Comparison of ENCODE assay signal across 24 cellular contexts in genomic region chr9:123063172-123063508, GRCh38. TPM values are rescaled to one million over a fixed set of nuclear protein-coding genes. Genes with fewer than 3 reads are reported as not detected.
A peak's percentile ranks its signal among the peaks of the same experiment; 100 is the strongest.
DNase-seq lines count a peak whose midpoint lies in the region; ATAC-seq and TF ChIP-seq lines count a peak whose summit lies in the region.
"Had no signal": no experiment of that assay in that cellular context is flagged by ENCODE, and none has a peak within 500 bp of the region (broad histone marks: within the 10 kb centered on the region; RNA-seq: fewer than 3 reads in every experiment).

No MANE protein-coding gene starts in this region.

- no peak overlapping the region for H3K9ac ChIP-seq in fibroblast of lung (ENCODE audit: insufficient read depth, low read length)
- H3K9ac ChIP-seq: parathyroid adenoma had no signal

- ATAC-seq in GM19351 (IDR thresholded peaks at IDR 0.05; ENCODE audit: unreplicated experiment) = no peak
- ATAC-seq: body of pancreas, lower lobe of right lung had no signal

- H3K4me2 ChIP-seq in fibroblast of lung (ENCODE audit: extremely low read depth, insufficient read depth, low read length) = no peak overlapping the region

- H4K20me1 ChIP-seq in fibroblast of lung (ENCODE audit: control insufficient read depth, extremely low read depth, insufficient read depth, low read length) = no peaks in the 10 kb centered on the region

- no peak overlapping the region for H3K27ac ChIP-seq in fibroblast of lung (ENCODE audit: insufficient read depth, low read length)
- H3K27ac ChIP-seq in tibial artery = peak overlapping the region; percentile 72 to 82
- H3K27ac ChIP-seq: body of pancreas, C4-2B, epithelial cell of prostate, lower lobe of right lung, parathyroid adenoma had no signal

- H2AFZ ChIP-seq in fibroblast of lung (ENCODE audit: low read length) = no peak overlapping the region
- H2AFZ ChIP-seq: parathyroid adenoma had no signal

- TF ChIP-seq CTCF in fibroblast of lung (conservative IDR thresholded peaks at IDR 0.05 in 1 of 2, IDR thresholded peaks at IDR 0.05 in 1 of 2; ENCODE audit: low read depth in 1 of 2, low read length in 2 of 2) = no peak
- no peak for TF ChIP-seq CTCF in tibial artery (IDR thresholded peaks at IDR 0.05)

- H3K9me3 ChIP-seq in fibroblast of lung (ENCODE audit: control insufficient read depth, insufficient read depth, low read depth, low read length) = no peaks in the 10 kb centered on the region
- H3K9me3 ChIP-seq in tibial artery = no peaks in the 10 kb centered on the region
- H3K9me3 ChIP-seq: body of pancreas, lower lobe of right lung, MG63 had no signal

- H3K4me1 ChIP-seq in fibroblast of lung (ENCODE audit: control insufficient read depth, extremely low read depth, insufficient read depth, low read length) = peaks cover 8% of the 10 kb centered on the region
- peaks cover 0 to 98% (median 26%) of the 10 kb centered on the region in 4 donors for H3K4me1 ChIP-seq in tibial artery
- H3K4me1 ChIP-seq: body of pancreas, parathyroid adenoma had no signal

- H3K4me3 ChIP-seq in fibroblast of lung (replicated peaks in 1 of 4; ENCODE audit: control extremely low read depth in 1 of 4, insufficient read depth in 1 of 4, low read depth in 3 of 4, low read length in 4 of 4) (no peak overlapping the region), tibial artery (no peak overlapping the region)
- H3K4me3 ChIP-seq: body of pancreas, lower lobe of right lung, MG63, skin epidermis had no signal

- DNase-seq in GM04503 (ENCODE audit: low read depth) (peak; percentile 86), amniotic epithelial cell (ENCODE audit: low read depth) (peak; percentile 71), fibroblast of lung (ENCODE audit: low read depth in 2 of 2) (peak; percentile 55 to 61), tibial artery (no peak), NCI-H526 treated with DMSO at 0.1 percent for 48 hours (lab: John Stamatoyannopoulos, UW) (no peak), NOMO-1 treated with dmso at 0.1 percent for 144 hours (lab: John Stamatoyannopoulos, UW; ENCODE audit: unreplicated experiment) (no peak), NCI-H187 (lab: John Stamatoyannopoulos, UW) (no peak)
- DNase-seq: activated CD4-positive, alpha-beta T cell treated with anti-CD3 and anti-CD28 coated beads, Interleukin-2, amount 50 U/mL, for 1 hour; activated CD8-positive, alpha-beta memory T cell treated with anti-CD3 and anti-CD28 coated beads, Interleukin-2, amount 50 U/mL, for 48 hours; activated effector memory CD4-positive, alpha-beta T cell treated with anti-CD3 and anti-CD28 coated beads, Interleukin-2, amount 50 U/mL, for 16 hours; body of pancreas; dermis blood vessel endothelial cell; lower lobe of right lung; naive B cell; NCI-H1694; NCI-H446 treated with DMSO at 0.1 percent for 48 hours; stimulated activated CD4-positive, alpha-beta T cell treated with anti-CD3 and anti-CD28 coated beads, Interleukin-2, amount 100 ng/mL, for 48 hours had no signal

- H3K27me3 ChIP-seq in fibroblast of lung (ENCODE audit: control insufficient read depth, insufficient read depth, low read length) = no peaks in the 10 kb centered on the region
- H3K27me3 ChIP-seq in tibial artery = no peaks in the 10 kb centered on the region
- H3K27me3 ChIP-seq: body of pancreas, MG63 had no signal

- intact Hi-C loops in tibial artery (cut with DNase I; ENCODE audit: low total_unique reads) = loop anchor here (5.0 kb wide), 1 partner anchor 1136 kb away; no protein-coding TSS in a partner anchor

- H3K79me2 ChIP-seq in fibroblast of lung (ENCODE audit: control insufficient read depth, insufficient read depth, low read length) = no peaks in the 10 kb centered on the region
- H3K79me2 ChIP-seq: parathyroid adenoma had no signal

- H3K36me3 ChIP-seq in fibroblast of lung (ENCODE audit: control insufficient read depth, insufficient read depth, low read length) (peaks cover 4% of the 10 kb centered on the region), tibial artery (peaks cover 12 to 24% (median 21%) of the 10 kb centered on the region in 3 donors)

RNA-seq across cellular contexts. Expression of gene GPR21, which starts 29.7 kb away (rescaled TPM):
- 0.66 and 1.0 TPM in 2 replicates for total RNA-seq in fibroblast of lung
- polyA plus RNA-seq in fibroblast of lung = 1.2 TPM in 1 of 2 replicates, not detected in the other
- not detected in 2 replicates for polyA plus RNA-seq in fibroblast of lung (2012)
- 1.5 and 5.7 TPM in 2 replicates for polyA minus RNA-seq in fibroblast of lung (ENCODE audit: low replicate concordance)
- total RNA-seq: body of pancreas, RPMI7951 had no signal

Comparison
In these comparisons a context has a peak if more than half of its experiments do, and no peak if none do; other contexts are left out.
1. DNase-seq: peak in GM04503 (single experiment), amniotic epithelial cell (single experiment) and fibroblast of lung (2 of 2); none in tibial artery (0 of 2), NCI-H526 treated with DMSO at 0.1 percent for 48 hours (single experiment), NOMO-1 treated with dmso at 0.1 percent for 144 hours (single experiment) and NCI-H187 (0 of 2).